ENCODE assay signal across 8 cellular contexts in genomic region chr16:74998481-74999207, GRCh38. TPM values are rescaled to one million over a fixed set of nuclear protein-coding genes. Genes with fewer than 3 reads are reported as not detected.
DNase-seq lines count a peak whose midpoint lies in the region; ATAC-seq and TF ChIP-seq lines count a peak whose summit lies in the region.

ZNRF1 (plus strand) TSS chr16:74999024; CDS start chr16:74999672, 648 bp downstream.

- peaks cover 9% of the 10 kb centered on the region for H3K27me3 Mint-ChIP-seq in Calu3 (ENCODE audit: unreplicated experiment)
- peaks cover 0 to 25% (median 7%) of the 10 kb centered on the region in 5 donors for H3K27me3 Mint-ChIP-seq in naive thymus-derived CD8-positive, alpha-beta T cell

- no peaks in the 10 kb centered on the region for H3K9me3 Mint-ChIP-seq in Calu3 (ENCODE audit: low read depth, unreplicated experiment)
- H3K9me3 Mint-ChIP-seq in naive thymus-derived CD8-positive, alpha-beta T cell = no peaks in the 10 kb centered on the region

- TF ChIP-seq CTCF in Calu3 (IDR thresholded peaks at IDR 0.05; ENCODE audit: unreplicated experiment) (peak; percentile 92), Peyer's patch (IDR thresholded peaks at IDR 0.05) (peak; percentile 41 to 88 (median 80)), fibroblast of lung (conservative IDR thresholded peaks at IDR 0.05 in 1 of 2, IDR thresholded peaks at IDR 0.05 in 1 of 2; ENCODE audit: low read depth in 1 of 2, low read length in 2 of 2) (peak; percentile 78 to 83)

- no peak within 1 kb of the TSS for H2AFZ ChIP-seq in fibroblast of lung (ENCODE audit: low read length)

- intact Hi-C loops in Calu3 (cut with micrococcal nuclease; ENCODE audit: unreplicated experiment) = loop anchor here (1.0 kb wide), 1 partner anchor 113 kb away; no protein-coding TSS in a partner anchor

- H3K4me3 ChIP-seq in Peyer's patch = peak within 1 kb of the TSS; percentile 67 to 99 (median 75)
- H3K4me3 ChIP-seq in fibroblast of lung (replicated peaks in 1 of 4; ENCODE audit: control extremely low read depth in 1 of 4, insufficient read depth in 1 of 4, low read depth in 3 of 4, low read length in 4 of 4) = peak within 1 kb of the TSS; percentile 66 to 86 (median 78)

- peak; percentile 58 for ATAC-seq in GM19467 (IDR thresholded peaks at IDR 0.05; ENCODE audit: unreplicated experiment)
- peak; percentile 81 to 86 for ATAC-seq in naive thymus-derived CD8-positive, alpha-beta T cell

- peak within 1 kb of the TSS; percentile 72 for H3K4me3 Mint-ChIP-seq in Calu3 (ENCODE audit: low read depth, unreplicated experiment)
- H3K4me3 Mint-ChIP-seq in naive thymus-derived CD8-positive, alpha-beta T cell = peak within 1 kb of the TSS; percentile 81 to 93 (median 86)

- H3K4me1 Mint-ChIP-seq in Calu3 (ENCODE audit: low read depth, unreplicated experiment) = peaks cover 46% of the 10 kb centered on the region
- peaks cover 6 to 19% (median 14%) of the 10 kb centered on the region in 4 donors for H3K4me1 Mint-ChIP-seq in naive thymus-derived CD8-positive, alpha-beta T cell

- no peaks in the 10 kb centered on the region for H3K27me3 ChIP-seq in Peyer's patch
- peaks cover under 1% of the 10 kb centered on the region for H3K27me3 ChIP-seq in fibroblast of lung (ENCODE audit: control insufficient read depth, insufficient read depth, low read length)

- DNase-seq in Calu3 = peak; percentile 88
- peak; percentile 86 for DNase-seq in HT-29 (ENCODE audit: low spot score)
- peak; percentile 64 to 91 (median 89) for DNase-seq in Peyer's patch
- DNase-seq in activated T-helper 1 cell treated with Interleukin-2 at 50 U/mL for 16 hours (ENCODE audit: low read depth) = peak; percentile 69
- DNase-seq in fibroblast of lung (ENCODE audit: low read depth in 2 of 2) = peak; percentile 70 to 90
- DNase-seq in naive thymus-derived CD8-positive, alpha-beta T cell = peak; percentile 58 to 85 (median 74)
- DNase-seq in stimulated activated naive CD4-positive, alpha-beta T cell (lab: John Stamatoyannopoulos, UW) = peak; percentile 43 to 82 (median 70)

- H3K27ac ChIP-seq in Peyer's patch (peak within 1 kb of the TSS; percentile 65 to 90 (median 77)), fibroblast of lung (ENCODE audit: insufficient read depth, low read length) (peak within 1 kb of the TSS; percentile 55)

- H3K9me3 ChIP-seq in Peyer's patch (no peaks in the 10 kb centered on the region), fibroblast of lung (ENCODE audit: control insufficient read depth, insufficient read depth, low read depth, low read length) (no peaks in the 10 kb centered on the region)

- H3K4me1 ChIP-seq in Peyer's patch (peaks cover 0 to 28% (median 8%) of the 10 kb centered on the region in 4 donors), fibroblast of lung (ENCODE audit: control insufficient read depth, extremely low read depth, insufficient read depth, low read length) (peaks cover 8% of the 10 kb centered on the region)

- CTCF ChIA-PET in Calu3 (lab: Charles Lee) = interaction anchor here (0.7 to 3.5 kb wide), 16 partner anchors 9 to 247 kb away, joined by 3 to 125 read pairs (median 4); partner anchors contain the start of genes FA2H, LDHD and WDR59

- no TSS peak for BruUV-seq in Calu3 (replicated peaks; lab: Mats Ljungman, UMichigan)

- peak within 1 kb of the TSS; percentile 89 for H3K4me2 ChIP-seq in fibroblast of lung (ENCODE audit: extremely low read depth, insufficient read depth, low read length)

- peak within 1 kb of the TSS; percentile 63 for H3K27ac Mint-ChIP-seq in Calu3 (ENCODE audit: unreplicated experiment)
- peak within 1 kb of the TSS; percentile 22 to 94 (median 86) for H3K27ac Mint-ChIP-seq in naive thymus-derived CD8-positive, alpha-beta T cell

- peak in 1 of 2 donors; percentile 64 for TF ChIP-seq POLR2A in Peyer's patch (IDR thresholded peaks at IDR 0.05)

- peaks cover 27% of the 10 kb centered on the region for H3K36me3 Mint-ChIP-seq in Calu3 (ENCODE audit: insufficient read depth, unreplicated experiment)
- H3K36me3 Mint-ChIP-seq in naive thymus-derived CD8-positive, alpha-beta T cell = no peaks in the 10 kb centered on the region

- H4K20me1 ChIP-seq in fibroblast of lung (ENCODE audit: control insufficient read depth, extremely low read depth, insufficient read depth, low read length) = no peaks in the 10 kb centered on the region

- H3K36me3 ChIP-seq in Peyer's patch (no peaks in the 10 kb centered on the region), fibroblast of lung (ENCODE audit: control insufficient read depth, insufficient read depth, low read length) (no peaks in the 10 kb centered on the region)

- POLR2A ChIA-PET in naive thymus-derived CD8-positive, alpha-beta T cell (lab: Charles Lee) = interaction anchor here (0.5 to 2.6 kb wide), 5 partner anchors 15 to 332 kb away, joined by 3 to 22 read pairs (median 9); partner anchors contain the start of genes RFWD3 and WDR59

- peaks cover 35% of the 10 kb centered on the region for H3K79me2 ChIP-seq in fibroblast of lung (ENCODE audit: control insufficient read depth, insufficient read depth, low read length)

- peak within 1 kb of the TSS; percentile 71 for H3K9ac ChIP-seq in fibroblast of lung (ENCODE audit: insufficient read depth, low read length)

RNA-seq across cellular contexts. Expression of gene ZNRF1, which starts in this region (rescaled TPM):
- 27.1 and 27.5 TPM in 2 replicates for total RNA-seq in Calu3 (2022)
- 15.5 and 17.2 TPM in 2 replicates for total RNA-seq in HT-29 (2014; rRNA removed; shearing (Covaris generic))
- total RNA-seq in Peyer's patch = 10 to 100 TPM; 10.7 to 32.7 (median 16.4) TPM
- 18.0 and 21.1 TPM in 2 replicates for total RNA-seq in fibroblast of lung
- polyA plus RNA-seq in fibroblast of lung = 21.0 and 22.8 TPM in 2 replicates
- 28.5 and 30.5 TPM in 2 replicates for polyA plus RNA-seq in fibroblast of lung (2012)
- polyA minus RNA-seq in fibroblast of lung (ENCODE audit: low replicate concordance) = 29.6 and 32.9 TPM in 2 replicates
- total RNA-seq in naive thymus-derived CD8-positive, alpha-beta T cell = 1 to 10 TPM; 1.3 to 1.5 TPM
- 1 to 10 TPM in 2 of 3 donors, under 1 TPM in 1; 0.73 to 1.3 (median 1.3) TPM for polyA plus RNA-seq in naive thymus-derived CD8-positive, alpha-beta T cell

Comparison
In these comparisons a context has a peak if more than half of its experiments do, and no peak if none do; other contexts are left out.
1. Peak in every context shown above with its lines: DNase-seq, ATAC-seq, H3K4me3 ChIP-seq and H3K27ac ChIP-seq.